Comparison of ENCODE assay signal across 8 cellular contexts in the genomic region with DNA sequence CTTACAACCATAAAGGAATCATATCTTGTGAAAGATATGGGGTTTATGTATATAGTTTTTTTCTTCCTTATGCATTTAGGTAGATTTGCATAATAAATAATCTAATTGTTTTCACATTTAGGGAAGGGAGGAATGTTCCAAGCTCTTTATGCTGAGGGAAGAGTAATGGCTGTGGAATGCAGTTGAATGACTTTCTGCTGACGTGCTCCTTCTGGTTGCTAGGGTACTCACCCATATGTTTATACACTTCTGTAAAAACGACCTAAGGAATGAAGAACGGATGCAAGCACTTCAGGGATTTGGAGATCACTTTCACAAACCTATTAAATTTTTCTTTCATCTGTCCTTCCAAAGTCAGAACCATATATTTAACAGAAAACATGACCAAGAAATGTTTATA.
DNase-seq lines count a peak whose midpoint lies in the region; ATAC-seq, FAIRE-seq and TF ChIP-seq lines count a peak whose summit lies in the region.

No MANE protein-coding gene starts in this region.

- FAIRE-seq in RCC 7860 (lab: Jason Lieb, UNC), result peak; percentile 95

- no peak overlapping the region for H3K9ac ChIP-seq in parathyroid adenoma

- H3K27me3 ChIP-seq in parathyroid adenoma (ENCODE audit: control insufficient read depth, insufficient read depth, low read length), result no peaks in the 10 kb centered on the region

- no peak overlapping the region for H2AFZ ChIP-seq in parathyroid adenoma

- no peaks in the 10 kb centered on the region for H3K36me3 ChIP-seq in parathyroid adenoma (ENCODE audit: control insufficient read depth, insufficient read depth, low read length)

- peak overlapping the region; percentile 29 for H3K4me3 ChIP-seq in parathyroid adenoma (ENCODE audit: low read depth, low read length)

- TF ChIP-seq CTCF in parathyroid adenoma (IDR thresholded peaks at IDR 0.05), result no peak

- H3K9me3 ChIP-seq in parathyroid adenoma (ENCODE audit: control insufficient read depth, low read length), result no peaks in the 10 kb centered on the region

- H3K27ac ChIP-seq in parathyroid adenoma, result no peak overlapping the region

- H3K4me2 ChIP-seq in parathyroid adenoma (ENCODE audit: low read length), result peak overlapping the region; percentile 21

- ATAC-seq in HG03159 (IDR thresholded peaks at IDR 0.05; ENCODE audit: unreplicated experiment) (no peak), GM21367 (IDR thresholded peaks at IDR 0.05; ENCODE audit: unreplicated experiment) (no peak)

- no peaks in the 10 kb centered on the region for H3K79me2 ChIP-seq in parathyroid adenoma

- DNase-seq in GM03348 (ENCODE audit: low spot score) (peak; percentile 88), RCC 7860 (ENCODE audit: low spot score) (peak; percentile 97), fibroblast of the conjunctiva (ENCODE audit: low read depth) (peak; percentile 98), NOMO-1 (lab: John Stamatoyannopoulos, UW; ENCODE audit: unreplicated experiment in 2 of 2) (no peak)
- no peak for DNase-seq in activated CD8-positive, alpha-beta memory T cell treated with anti-CD3 and anti-CD28 coated beads, Interleukin-2, amount 50 U/mL, for 48 hours

- no peaks in the 10 kb centered on the region for H3K4me1 ChIP-seq in parathyroid adenoma

Comparison
In these comparisons a context has a peak if more than half of its experiments do, and no peak if none do; other contexts are left out.
1. DNase-seq: peak in GM03348 (single experiment), RCC 7860 (single experiment) and fibroblast of the conjunctiva (single experiment); none in NOMO-1 (0 of 2) and activated CD8-positive, alpha-beta memory T cell treated with anti-CD3 and anti-CD28 coated beads, Interleukin-2, amount 50 U/mL, for 48 hours (single experiment).